In the genomic region with DNA sequence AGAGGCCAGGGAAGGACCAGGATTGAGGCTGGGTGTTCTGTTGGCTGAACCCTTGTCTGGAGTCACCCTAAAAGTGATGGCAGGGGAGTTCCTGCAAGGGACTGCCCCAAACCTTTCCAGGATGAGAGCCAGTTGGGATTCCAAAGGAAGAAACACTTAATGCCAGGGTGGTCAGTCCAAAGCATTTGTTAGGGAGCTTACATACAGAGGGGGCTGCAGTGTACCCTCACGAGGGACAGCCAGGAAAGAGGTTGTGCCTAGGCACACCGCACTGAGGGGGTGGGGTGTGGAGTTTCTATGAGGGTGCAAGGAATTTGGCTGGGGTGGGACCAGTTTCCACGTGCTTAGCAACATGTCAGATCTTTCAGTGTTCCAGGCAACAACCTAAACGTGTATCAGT, we compare ENCODE assay signal across 9 cellular contexts. TPM values are rescaled to one million over a fixed set of nuclear protein-coding genes. Genes with fewer than 3 reads are reported as not detected.
"Had no signal": no experiment of that assay in that cellular context is flagged by ENCODE, and none has a peak within 500 bp of the region (broad histone marks: within the 10 kb centered on the region; RNA-seq: fewer than 3 reads in every experiment).

No MANE protein-coding gene starts in this region.

RNA-seq across cellular contexts. Expression of gene TUBA3E, which starts 9.3 kb away (rescaled TPM):
- total RNA-seq: MCF 10A, NCI-H460, OCI-LY7, PC-9, Peyer's patch, SJSA1 had no signal
- polyA plus RNA-seq: SK-N-SH had no signal

RNA-seq across cellular contexts. Expression of gene CCDC74B, which starts 44.0 kb away (rescaled TPM):
- total RNA-seq: MCF 10A had no signal

RNA-seq across cellular contexts. Expression of gene POTEF, which starts 59.9 kb away (rescaled TPM):
- total RNA-seq: LHCN-M2, MCF 10A, NCI-H460, OCI-LY7, PC-9, Right ventricle myocardium superior, SJSA1 had no signal
- polyA plus RNA-seq: SK-N-SH had no signal
